9 cellular contexts compared by ENCODE assay signal in genomic region chr6:43496370-43497128, GRCh38. TPM values are rescaled to one million over a fixed set of nuclear protein-coding genes. Genes with fewer than 3 reads are reported as not detected.
DNase-seq lines count a peak whose midpoint lies in the region; ATAC-seq and TF ChIP-seq lines count a peak whose summit lies in the region.
"Had no signal": no experiment of that assay in that cellular context is flagged by ENCODE, and none has a peak within 500 bp of the region (broad histone marks: within the 10 kb centered on the region; RNA-seq: fewer than 3 reads in every experiment).

No MANE protein-coding gene starts in this region.

- H3K27ac ChIP-seq in gastrocnemius medialis: peak overlapping the region in 1 of 4 donors; percentile 70

- ATAC-seq in gastrocnemius medialis (peak in 1 of 2 donors; percentile 7), GM18511 (IDR thresholded peaks at IDR 0.05; ENCODE audit: unreplicated experiment) (no peak)

- H3K4me1 ChIP-seq in gastrocnemius medialis: peaks cover 14 to 31% of the 10 kb centered on the region in 2 donors

- intact Hi-C loops in gastrocnemius medialis (cut with DNase I; ENCODE audit: low total_unique reads): loop anchor here (1.0 kb wide), 1 partner anchor 42 kb away; no protein-coding TSS in a partner anchor

- no peak overlapping the region for H3K4me3 Mint-ChIP-seq in activated naive CD8-positive, alpha-beta T cell treated with anti-CD3 and anti-CD28 coated beads for 36 hours
- H3K4me3 Mint-ChIP-seq: activated T-cell treated with anti-CD3 and anti-CD28 coated beads, Interleukin-2, amount 50 U/mL, for 72 hours had no signal

- no peak overlapping the region for H3K27ac Mint-ChIP-seq in activated naive CD8-positive, alpha-beta T cell treated with anti-CD3 and anti-CD28 coated beads for 36 hours

- DNase-seq in NCI-H82 (lab: John Stamatoyannopoulos, UW) (peak; percentile 68), NCI-H82 treated with DMSO at 0.1 percent for 48 hours (lab: John Stamatoyannopoulos, UW; ENCODE audit: unreplicated experiment) (no peak), SK-MEL-5 (ENCODE audit: low read depth, low spot score) (peak; percentile 31), fibroblast of the aortic adventitia (ENCODE audit: low read depth) (peak; percentile 45), gastrocnemius medialis (no peak), MV-4-11 (lab: John Stamatoyannopoulos, UW) (no peak)
- DNase-seq in activated naive CD8-positive, alpha-beta T cell treated with anti-CD3 and anti-CD28 coated beads for 36 hours: no peak

- no peak for TF ChIP-seq POLR2A in gastrocnemius medialis (IDR thresholded peaks at IDR 0.05)

- in situ Hi-C loops in SK-MEL-5 (cut with HindIII; ENCODE audit: low pct_unique_long_range_greater_than_20kb, low sequenced_read_pairs) (no loop called here), gastrocnemius medialis (cut with MboI; ENCODE audit: low sequenced_read_pairs in 4 of 4) (no loop called here)

- H3K4me3 ChIP-seq in fibroblast of the aortic adventitia (ENCODE audit: low read depth, low read length): no peak overlapping the region
- no peak overlapping the region for H3K4me3 ChIP-seq in gastrocnemius medialis

- no peaks in the 10 kb centered on the region for H3K36me3 Mint-ChIP-seq in activated naive CD8-positive, alpha-beta T cell treated with anti-CD3 and anti-CD28 coated beads for 36 hours

- TF ChIP-seq CTCF in fibroblast of the aortic adventitia (IDR thresholded peaks at IDR 0.05; ENCODE audit: insufficient read depth, low read length) (peak; percentile 66), gastrocnemius medialis (IDR thresholded peaks at IDR 0.05 in 4 of 5, conservative IDR thresholded peaks at IDR 0.05 in 1 of 5) (peak; percentile 46 to 74 (median 63))

- no peaks in the 10 kb centered on the region for H3K9me3 ChIP-seq in gastrocnemius medialis

- peaks cover 0 to 39% of the 10 kb centered on the region in 2 donors for H3K36me3 ChIP-seq in gastrocnemius medialis

- H3K27me3 ChIP-seq in gastrocnemius medialis: no peaks in the 10 kb centered on the region

- H3K9me3 Mint-ChIP-seq in activated naive CD8-positive, alpha-beta T cell treated with anti-CD3 and anti-CD28 coated beads for 36 hours: no peaks in the 10 kb centered on the region
- H3K9me3 Mint-ChIP-seq: activated T-cell treated with anti-CD3 and anti-CD28 coated beads, Interleukin-2, amount 50 U/mL, for 72 hours had no signal

- no peaks in the 10 kb centered on the region for H3K27me3 Mint-ChIP-seq in activated naive CD8-positive, alpha-beta T cell treated with anti-CD3 and anti-CD28 coated beads for 36 hours

- H3K4me1 Mint-ChIP-seq in activated naive CD8-positive, alpha-beta T cell treated with anti-CD3 and anti-CD28 coated beads for 36 hours: peaks cover 16% of the 10 kb centered on the region

RNA-seq across cellular contexts. Expression of gene LRRC73, which starts 13.6 kb away (rescaled TPM):
- total RNA-seq in SK-MEL-5 (2014; rRNA removed; shearing (Covaris generic)): 0.42 and 0.64 TPM in 2 replicates
- 1.2 and 1.4 TPM in 2 replicates for polyA plus RNA-seq in SK-MEL-5 (2015; cell fraction: cytosol; rRNA removed)
- 0.49 and 0.54 TPM in 2 replicates for polyA plus RNA-seq in SK-MEL-5 (2015; cell fraction: nucleus; rRNA removed)
- total RNA-seq in fibroblast of the aortic adventitia (ENCODE audit: low replicate concordance): 0.63 and 0.98 TPM in 2 replicates
- not detected for total RNA-seq in gastrocnemius medialis
- total RNA-seq in activated naive CD8-positive, alpha-beta T cell treated with anti-CD3 and anti-CD28 coated beads for 36 hours: under 1 TPM; 0.10 TPM

RNA-seq across cellular contexts. Expression of gene TJAP1, which starts 19.2 kb away (rescaled TPM):
- 12.4 and 18.2 TPM in 2 replicates for total RNA-seq in SK-MEL-5 (2014; rRNA removed; shearing (Covaris generic))
- 30.2 and 45.6 TPM in 2 replicates for polyA plus RNA-seq in SK-MEL-5 (2015; cell fraction: cytosol; rRNA removed)
- polyA plus RNA-seq in SK-MEL-5 (2015; cell fraction: nucleus; rRNA removed): 82.9 and 95.0 TPM in 2 replicates
- total RNA-seq in fibroblast of the aortic adventitia (ENCODE audit: low replicate concordance): 14.2 and 24.4 TPM in 2 replicates
- total RNA-seq in gastrocnemius medialis: 10 to 100 TPM; 28.8 to 45.2 (median 37.7) TPM
- 10 to 100 TPM; 36.5 to 37.2 TPM for total RNA-seq in activated naive CD8-positive, alpha-beta T cell treated with anti-CD3 and anti-CD28 coated beads for 36 hours

RNA-seq across cellular contexts. Expression of gene YIPF3, which starts 20.2 kb away (rescaled TPM):
- 156 and 160 TPM in 2 replicates for total RNA-seq in SK-MEL-5 (2014; rRNA removed; shearing (Covaris generic))
- polyA plus RNA-seq in SK-MEL-5 (2015; cell fraction: cytosol; rRNA removed): 184 and 234 TPM in 2 replicates
- polyA plus RNA-seq in SK-MEL-5 (2015; cell fraction: nucleus; rRNA removed): 108 and 164 TPM in 2 replicates
- total RNA-seq in fibroblast of the aortic adventitia (ENCODE audit: low replicate concordance) (71.6 and 94.4 TPM in 2 replicates), gastrocnemius medialis (10 to 100 TPM; 55.6 to 97.9 (median 73.5) TPM)
- 10 to 100 TPM; 38.1 to 38.2 TPM for total RNA-seq in activated naive CD8-positive, alpha-beta T cell treated with anti-CD3 and anti-CD28 coated beads for 36 hours

RNA-seq across cellular contexts. Expression of gene POLR1C, which starts 20.3 kb away (rescaled TPM):
- total RNA-seq in SK-MEL-5 (2014; rRNA removed; shearing (Covaris generic)): 45.3 and 47.5 TPM in 2 replicates
- 30.3 and 33.4 TPM in 2 replicates for polyA plus RNA-seq in SK-MEL-5 (2015; cell fraction: cytosol; rRNA removed)
- polyA plus RNA-seq in SK-MEL-5 (2015; cell fraction: nucleus; rRNA removed): 162 and 166 TPM in 2 replicates
- total RNA-seq in fibroblast of the aortic adventitia (ENCODE audit: low replicate concordance): 27.0 and 45.7 TPM in 2 replicates
- 10 to 100 TPM; 13.4 to 25.1 (median 16.7) TPM for total RNA-seq in gastrocnemius medialis
- total RNA-seq in activated naive CD8-positive, alpha-beta T cell treated with anti-CD3 and anti-CD28 coated beads for 36 hours: 10 to 100 TPM; 87.6 to 99.1 TPM

RNA-seq across cellular contexts. Expression of gene DLK2, which starts 41.2 kb away (rescaled TPM):
- total RNA-seq in SK-MEL-5 (2014; rRNA removed; shearing (Covaris generic)): 0.48 and 0.83 TPM in 2 replicates
- 0.62 and 0.86 TPM in 2 replicates for polyA plus RNA-seq in SK-MEL-5 (2015; cell fraction: cytosol; rRNA removed)
- 1.5 and 1.6 TPM in 2 replicates for polyA plus RNA-seq in SK-MEL-5 (2015; cell fraction: nucleus; rRNA removed)
- total RNA-seq in fibroblast of the aortic adventitia (ENCODE audit: low replicate concordance): 0.36 and 0.98 TPM in 2 replicates
- under 1 TPM in 1 of 4 donors, not detected in 3; 0.20 TPM for total RNA-seq in gastrocnemius medialis
- total RNA-seq in activated naive CD8-positive, alpha-beta T cell treated with anti-CD3 and anti-CD28 coated beads for 36 hours: under 1 TPM; 0.78 to 0.93 TPM

Comparison
In these comparisons a context has a peak if more than half of its experiments do, and no peak if none do; other contexts are left out.
1. DNase-seq: peak in NCI-H82 (single experiment), SK-MEL-5 (single experiment) and fibroblast of the aortic adventitia (single experiment); none in NCI-H82 treated with DMSO at 0.1 percent for 48 hours (single experiment), gastrocnemius medialis (0 of 2), activated naive CD8-positive, alpha-beta T cell treated with anti-CD3 and anti-CD28 coated beads for 36 hours (single experiment) and MV-4-11 (single experiment).